ENCODE assay signal across 8 cellular contexts in genomic region chr1:9822490-9822889, GRCh38. TPM values are rescaled to one million over a fixed set of nuclear protein-coding genes. Genes with fewer than 3 reads are reported as not detected.
DNase-seq lines count a peak whose midpoint lies in the region; ATAC-seq and TF ChIP-seq lines count a peak whose summit lies in the region.

No MANE protein-coding gene starts in this region.

- no peaks in the 10 kb centered on the region for H3K9me3 Mint-ChIP-seq in natural killer cell

- no peak for TF ChIP-seq CTCF in BJ (IDR thresholded peaks at IDR 0.05; ENCODE audit: insufficient read depth, low read depth, low read length)
- no peak for TF ChIP-seq CTCF in coronary artery (IDR thresholded peaks at IDR 0.05)
- TF ChIP-seq CTCF in natural killer cell (IDR thresholded peaks at IDR 0.05) = no peak

- H3K27ac Mint-ChIP-seq in natural killer cell = peak overlapping the region; percentile 74

- intact Hi-C loops in natural killer cell (cut with micrococcal nuclease) = loop anchor here (5.0 kb wide), 2 partner anchors 235 to 870 kb away; partner anchors contain the start of gene TMEM201

- no peak for DNase-seq in BJ (ENCODE audit: low read depth)
- no peak for DNase-seq in coronary artery (ENCODE audit: low spot score)
- DNase-seq in natural killer cell = no peak
- DNase-seq in NCI-H2227 (lab: John Stamatoyannopoulos, UW; ENCODE audit: unreplicated experiment) = no peak
- no peak for DNase-seq in stimulated activated CD4-positive, alpha-beta T cell treated with anti-CD3 and anti-CD28 coated beads, Interleukin-1b, Interleukin-23, amount 100 ng/mL, for 48 hours
- no peak for DNase-seq in HuH-7 (ENCODE audit: low spot score)

- no peaks in the 10 kb centered on the region for H3K36me3 ChIP-seq in BJ (ENCODE audit: control insufficient read depth, insufficient read depth, low read length)
- 0 out of 2 replicates have a peak, but pooled peaks cover 5% of the 10 kb centered on the region for H3K36me3 ChIP-seq in KOPT-K1 (ENCODE audit: insufficient read depth, low read length)

- no peaks in the 10 kb centered on the region for H3K36me3 Mint-ChIP-seq in natural killer cell

- H3K27me3 ChIP-seq in BJ (ENCODE audit: control insufficient read depth, insufficient read depth, low read length) = no peaks in the 10 kb centered on the region

- no peaks in the 10 kb centered on the region for H3K9me3 ChIP-seq in KOPT-K1 (ENCODE audit: insufficient read depth, low read length, poor library complexity, severe bottlenecking)

- H3K27ac ChIP-seq in KOPT-K1 (ENCODE audit: low read depth, low read length, poor library complexity, severe bottlenecking) (peak overlapping the region; percentile 65), coronary artery (no peak overlapping the region)

- H3K27me3 Mint-ChIP-seq in natural killer cell (ENCODE audit: low read depth in 2 of 2) = no peaks in the 10 kb centered on the region

- H3K4me3 Mint-ChIP-seq in natural killer cell = peak overlapping the region; percentile 93

- CTCF ChIA-PET in BJ (lab: Yijun Ruan, JAX) = interaction anchor here (0.7 to 1.2 kb wide), 3 partner anchors 20 to 52 kb away, joined by 3 read pairs; no protein-coding TSS in a partner anchor

- no peak for ATAC-seq in natural killer cell
- no peak for ATAC-seq in HG03039 (IDR thresholded peaks at IDR 0.05; ENCODE audit: unreplicated experiment)

- H3K4me3 ChIP-seq in BJ (ENCODE audit: low read depth, low read length) (peak overlapping the region; percentile 57), coronary artery (peak overlapping the region; percentile 89)

- H3K4me1 Mint-ChIP-seq in natural killer cell = peaks cover 35 to 40% of the 10 kb centered on the region in 2 donors

- POLR2A ChIA-PET in BJ (lab: Charles Lee) = no interaction called here

RNA-seq across cellular contexts. Expression of gene CLSTN1, which starts 1.3 kb away (rescaled TPM):
- polyA plus RNA-seq in BJ (2011; rRNA removed) = 25.9 and 34.3 TPM in 2 replicates
- polyA minus RNA-seq in BJ (2011; rRNA and poly(A)+ RNA removed) = 30.2 and 47.0 TPM in 2 replicates
- 100 to 1,000 TPM in 1 of 3 donors, 10 to 100 TPM in 2; 83.1 to 114 (median 94.5) TPM for total RNA-seq in natural killer cell
